11 cellular contexts compared by ENCODE assay signal in genomic region chr19:19445911-19446361, GRCh38. TPM values are rescaled to one million over a fixed set of nuclear protein-coding genes. Genes with fewer than 3 reads are reported as not detected.
A peak's percentile ranks its signal among the peaks of the same experiment; 100 is the strongest.
DNase-seq lines count a peak whose midpoint lies in the region; ATAC-seq, FAIRE-seq and TF ChIP-seq lines count a peak whose summit lies in the region.
"Had no signal": no experiment of that assay in that cellular context is flagged by ENCODE, and none has a peak within 500 bp of the region (broad histone marks: within the 10 kb centered on the region; RNA-seq: fewer than 3 reads in every experiment).

No MANE protein-coding gene starts in this region.

- CTCF ChIA-PET in endothelial cell of umbilical vein (lab: Charles Lee), result no interaction called here

- peaks cover 91% of the 10 kb centered on the region for H3K79me2 ChIP-seq in endothelial cell of umbilical vein (ENCODE audit: control insufficient read depth, insufficient read depth, low read length)

- no peak for DNase-seq in GM19239 (ENCODE audit: insufficient read length, low spot score)
- DNase-seq in NAMALWA (ENCODE audit: low spot score), result peak; percentile 67
- no peak for DNase-seq in endothelial cell of umbilical vein (ENCODE audit: low read depth, low spot score)
- DNase-seq in heart right ventricle, result no peak
- no peak for DNase-seq in GM13976 (ENCODE audit: low spot score)
- DNase-seq in NCI-H2196 treated with DMSO at 0.1 percent for 48 hours (lab: John Stamatoyannopoulos, UW; ENCODE audit: unreplicated experiment), result no peak
- DNase-seq in NCI-H1694 (lab: John Stamatoyannopoulos, UW), result no peak
- DNase-seq: AML-193, NCI-H1105 treated with DMSO at 0.1 percent for 48 hours, SHP77 had no signal

- peaks cover 100% of the 10 kb centered on the region for H4K20me1 ChIP-seq in BLaER1
- no peaks in the 10 kb centered on the region for H4K20me1 ChIP-seq in endothelial cell of umbilical vein (replicated peaks; ENCODE audit: control insufficient read depth, extremely low read depth, insufficient read depth, low read length)

- no peak for TF ChIP-seq POLR2A in endothelial cell of umbilical vein (IDR thresholded peaks at IDR 0.05; ENCODE audit: low read depth, low read length)

- H3K4me3 ChIP-seq in BLaER1 (no peak overlapping the region), endothelial cell of umbilical vein (replicated peaks in 1 of 3; ENCODE audit: insufficient read depth in 1 of 3, low read depth in 1 of 3, low read length in 3 of 3) (no peak overlapping the region), heart right ventricle (no peak overlapping the region)

- intact Hi-C loops in endothelial cell of umbilical vein (cut with micrococcal nuclease) (no loop called here), heart right ventricle (cut with DNase I) (no loop called here)

- TF ChIP-seq CTCF in endothelial cell of umbilical vein (IDR thresholded peaks at IDR 0.05; ENCODE audit: extremely low read depth in 1 of 2, insufficient read depth in 1 of 2, low read depth in 1 of 2, low read length in 2 of 2) (no peak), heart right ventricle (IDR thresholded peaks at IDR 0.05) (no peak), GM13976 (IDR thresholded peaks at IDR 0.05; ENCODE audit: borderline replicate concordance, control extremely low read depth, extremely low read depth, insufficient read depth, missing control alignments) (no peak)

- no peak overlapping the region for H2AFZ ChIP-seq in endothelial cell of umbilical vein (ENCODE audit: low read depth, low read length)

- BruUV-seq in endothelial cell of umbilical vein (replicated peaks; lab: Mats Ljungman, UMichigan), result no TSS peak

- POLR2A ChIA-PET in endothelial cell of umbilical vein (lab: Charles Lee), result interaction anchor here (0.6 kb wide), 1 partner anchor 32 kb away, joined by 4 read pairs; no protein-coding TSS in a partner anchor

- peak; percentile 84 for FAIRE-seq in GM19239 (lab: Jason Lieb, UNC)
- no peak for FAIRE-seq in endothelial cell of umbilical vein (lab: Jason Lieb, UNC)

- H3K36me3 ChIP-seq in BLaER1 (peaks cover 74% of the 10 kb centered on the region), endothelial cell of umbilical vein (ENCODE audit: control insufficient read depth in 2 of 2, extremely low read depth in 1 of 2, insufficient read depth in 2 of 2, low read length in 2 of 2) (no peaks in the 10 kb centered on the region), heart right ventricle (peaks cover 0 to 18% (median 0%) of the 10 kb centered on the region in 9 donors)

- ATAC-seq in heart right ventricle, result no peak

- H3K9me3 ChIP-seq in BLaER1 (no peaks in the 10 kb centered on the region), endothelial cell of umbilical vein (replicated peaks; ENCODE audit: control insufficient read depth, insufficient read depth, low read length) (no peaks in the 10 kb centered on the region), heart right ventricle (no peaks in the 10 kb centered on the region)

- no peak overlapping the region for H3K27ac ChIP-seq in BLaER1
- H3K27ac ChIP-seq in endothelial cell of umbilical vein (ENCODE audit: insufficient read depth, low read depth, low read length), result no peak overlapping the region
- H3K27ac ChIP-seq in heart right ventricle, result peak overlapping the region in 1 of 10 donors; percentile 76

- no peaks in the 10 kb centered on the region for H3K27me3 ChIP-seq in BLaER1
- no peaks in the 10 kb centered on the region for H3K27me3 ChIP-seq in endothelial cell of umbilical vein (ENCODE audit: control insufficient read depth in 2 of 2, insufficient read depth in 2 of 2, low read length in 2 of 2)
- H3K27me3 ChIP-seq in heart right ventricle, result no peaks in the 10 kb centered on the region

- peaks cover 77% of the 10 kb centered on the region for H3K4me1 ChIP-seq in BLaER1
- H3K4me1 ChIP-seq in endothelial cell of umbilical vein (ENCODE audit: control insufficient read depth, extremely low read depth, insufficient read depth, low read length), result peaks cover 5% of the 10 kb centered on the region
- H3K4me1 ChIP-seq in heart right ventricle, result peaks cover 0 to 72% (median 46%) of the 10 kb centered on the region in 9 donors

- dilution Hi-C loops in endothelial cell of umbilical vein (cut with MboI; ENCODE audit: extremely low pct_ligation_motif_present, low sequenced_read_pairs), result no loop called here

- no peak overlapping the region for H3K9ac ChIP-seq in BLaER1
- no peak overlapping the region for H3K9ac ChIP-seq in endothelial cell of umbilical vein (replicated peaks; ENCODE audit: extremely low read depth, insufficient read depth, low read length)

- H3K9me1 ChIP-seq in endothelial cell of umbilical vein (replicated peaks; ENCODE audit: control insufficient read depth, extremely low read depth, insufficient read depth, low read length), result no peaks in the 10 kb centered on the region

- H3K4me2 ChIP-seq in BLaER1, result peak overlapping the region; percentile 2; the same call in 1 of the 2 replicates
- no peak overlapping the region for H3K4me2 ChIP-seq in endothelial cell of umbilical vein (ENCODE audit: insufficient read depth, low read length)

- WGBS in heart right ventricle, 2 donors, result 86 to 91% methylated on average over 9 of the region's 9 CpGs

- in situ Hi-C loops in GM13976 (cut with MboI; ENCODE audit: low sequenced_read_pairs, unreplicated experiment), result no loop called here

TF ChIP-seq in endothelial cell of umbilical vein, 7 proteins besides CTCF, POLR2A, EP300 and RAD21:
- no peak for TF ChIP-seq MYC (IDR thresholded peaks at IDR 0.05; ENCODE audit: low read depth, low read length)
- TF ChIP-seq FOS (IDR thresholded peaks at IDR 0.05; ENCODE audit: borderline replicate concordance, insufficient read depth, low read length), result peak; percentile 19

RNA-seq across cellular contexts. Expression of gene GATAD2A, which starts 40.5 kb away (rescaled TPM):
- total RNA-seq in endothelial cell of umbilical vein (134 and 138 TPM in 2 replicates), heart right ventricle (10 to 100 TPM; 22.1 to 48.5 (median 26.0) TPM)
- polyA plus RNA-seq in endothelial cell of umbilical vein (26.2 and 27.3 TPM in 2 replicates), heart right ventricle (10 to 100 TPM in 1 of 2 donors, 1 to 10 TPM in 1; 7.5 to 13.3 TPM)
- 43.0 and 43.3 TPM in 2 replicates for polyA plus RNA-seq in endothelial cell of umbilical vein (2011; cell fraction: cytosol; rRNA removed)
- 28.3 and 42.4 TPM in 2 replicates for polyA plus RNA-seq in endothelial cell of umbilical vein (2011; cell fraction: nucleus; rRNA removed)
- polyA plus RNA-seq in endothelial cell of umbilical vein (2012), result 61.3 and 62.1 TPM in 2 replicates
- 27.8 and 34.0 TPM in 2 replicates for polyA minus RNA-seq in endothelial cell of umbilical vein
- 42.5 TPM for polyA minus RNA-seq in endothelial cell of umbilical vein (2011; cell fraction: cytosol; rRNA and poly(A)+ RNA removed)
- polyA minus RNA-seq in endothelial cell of umbilical vein (2011; cell fraction: nucleus; rRNA and poly(A)+ RNA removed), result 15.0 and 27.9 TPM in 2 replicates
